10 cellular contexts compared by ENCODE assay signal in the genomic region with DNA sequence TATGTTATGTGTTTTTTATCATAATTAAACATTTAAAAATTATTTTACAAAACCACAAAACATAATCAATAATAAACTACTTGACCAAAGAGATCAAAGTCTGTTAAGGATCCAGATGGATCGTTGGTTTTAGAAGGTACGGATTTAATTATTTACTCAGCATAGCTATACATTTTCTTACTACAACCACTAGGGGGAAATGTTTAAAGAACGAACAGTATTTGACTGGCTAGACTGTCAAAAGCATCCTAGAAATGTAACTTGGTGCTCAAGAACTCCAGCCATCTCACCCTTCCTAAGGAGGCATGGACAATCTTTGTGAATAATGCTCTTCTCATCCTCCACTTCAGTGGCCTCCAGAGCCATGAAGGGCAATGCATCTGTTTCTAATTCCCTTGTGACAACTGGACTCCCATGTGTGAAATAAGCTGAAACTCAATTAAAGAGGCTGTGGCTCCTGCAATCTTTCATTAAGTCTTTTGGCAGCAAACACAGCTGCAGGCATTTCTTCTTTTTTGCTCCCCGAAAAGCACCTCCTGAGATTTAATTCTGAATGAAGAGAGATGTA.
DNase-seq lines count a peak whose midpoint lies in the region; ATAC-seq and TF ChIP-seq lines count a peak whose summit lies in the region.
"Had no signal": no experiment of that assay in that cellular context is flagged by ENCODE, and none has a peak within 500 bp of the region (broad histone marks: within the 10 kb centered on the region; RNA-seq: fewer than 3 reads in every experiment).

No MANE protein-coding gene starts in this region.

- no peak overlapping the region for H3K27ac ChIP-seq in suprapubic skin
- H3K27ac ChIP-seq: body of pancreas had no signal

- no peaks in the 10 kb centered on the region for H3K36me3 Mint-ChIP-seq in mesothelial cell of epicardium

- no peak for TF ChIP-seq POLR2A in suprapubic skin (IDR thresholded peaks at IDR 0.05)

- H3K4me3 ChIP-seq in GM06990 (replicated peaks; ENCODE audit: low read depth, low read length) (no peak overlapping the region), suprapubic skin (no peak overlapping the region)
- H3K4me3 ChIP-seq: body of pancreas had no signal

- no peaks in the 10 kb centered on the region for H3K4me1 Mint-ChIP-seq in mesothelial cell of epicardium

- ATAC-seq in HG02763 (IDR thresholded peaks at IDR 0.05; ENCODE audit: unreplicated experiment) (peak; percentile 50), HG02852 (IDR thresholded peaks at IDR 0.05; ENCODE audit: unreplicated experiment) (no peak), GM21526 (IDR thresholded peaks at IDR 0.05; ENCODE audit: low FRiP score, unreplicated experiment) (no peak), HG02642 (IDR thresholded peaks at IDR 0.05; ENCODE audit: poor library complexity, unreplicated experiment) (no peak)
- ATAC-seq: body of pancreas; stimulated activated naive CD8-positive, alpha-beta T cell treated with anti-CD3 and anti-CD28 coated beads, Interleukin-15, Interleukin-2, amounts not matched to agents 100 U/mL and 50 U/mL, for 24 hours had no signal

- H3K27ac Mint-ChIP-seq in mesothelial cell of epicardium = no peak overlapping the region

- TF ChIP-seq EP300 in suprapubic skin (IDR thresholded peaks at IDR 0.05) = no peak

- H3K36me3 ChIP-seq in GM06990 (ENCODE audit: control insufficient read depth, insufficient read depth, low read length) (no peaks in the 10 kb centered on the region), suprapubic skin (no peaks in the 10 kb centered on the region)

- 30% methylated on average over 4 of the region's 4 CpGs for WGBS in suprapubic skin

- TF ChIP-seq CTCF in GM06990 (IDR thresholded peaks at IDR 0.05; ENCODE audit: insufficient read depth, low read length, poor library complexity, severe bottlenecking) (peak; percentile 36), mesothelial cell of epicardium (IDR thresholded peaks at IDR 0.05; ENCODE audit: unreplicated experiment) (peak; percentile 84), suprapubic skin (IDR thresholded peaks at IDR 0.05) (peak in 1 of 2 donors; percentile 26)

- H3K27me3 ChIP-seq in GM06990 (replicated peaks; ENCODE audit: control insufficient read depth, insufficient read depth, low read length) = no peaks in the 10 kb centered on the region
- H3K27me3 ChIP-seq in suprapubic skin = no peaks in the 10 kb centered on the region
- H3K27me3 ChIP-seq: body of pancreas had no signal

- H3K4me1 ChIP-seq in suprapubic skin = no peaks in the 10 kb centered on the region
- H3K4me1 ChIP-seq: body of pancreas had no signal

- DNase-seq in GM06990 (ENCODE audit: extremely low read depth, insufficient read length) = no peak
- DNase-seq in SHP77 treated with DMSO at 0.1 percent for 48 hours (lab: John Stamatoyannopoulos, UW) = peak; percentile 25
- DNase-seq in mesothelial cell of epicardium (ENCODE audit: low spot score in 2 of 2, unreplicated experiment in 2 of 2) = no peak
- no peak for DNase-seq in suprapubic skin (ENCODE audit: low spot score in 2 of 2)
- DNase-seq: body of pancreas; stimulated activated naive CD8-positive, alpha-beta T cell treated with anti-CD3 and anti-CD28 coated beads, Interleukin-15, Interleukin-2, amounts not matched to agents 100 U/mL and 50 U/mL, for 24 hours had no signal

- no peaks in the 10 kb centered on the region for H3K9me3 Mint-ChIP-seq in mesothelial cell of epicardium

- no peak overlapping the region for H3K4me3 Mint-ChIP-seq in mesothelial cell of epicardium

- no peaks in the 10 kb centered on the region for H3K9me3 ChIP-seq in suprapubic skin
- H3K9me3 ChIP-seq: body of pancreas had no signal

- H3K27me3 Mint-ChIP-seq in mesothelial cell of epicardium (ENCODE audit: low read depth) = peaks cover 11% of the 10 kb centered on the region
